In the genomic region with DNA sequence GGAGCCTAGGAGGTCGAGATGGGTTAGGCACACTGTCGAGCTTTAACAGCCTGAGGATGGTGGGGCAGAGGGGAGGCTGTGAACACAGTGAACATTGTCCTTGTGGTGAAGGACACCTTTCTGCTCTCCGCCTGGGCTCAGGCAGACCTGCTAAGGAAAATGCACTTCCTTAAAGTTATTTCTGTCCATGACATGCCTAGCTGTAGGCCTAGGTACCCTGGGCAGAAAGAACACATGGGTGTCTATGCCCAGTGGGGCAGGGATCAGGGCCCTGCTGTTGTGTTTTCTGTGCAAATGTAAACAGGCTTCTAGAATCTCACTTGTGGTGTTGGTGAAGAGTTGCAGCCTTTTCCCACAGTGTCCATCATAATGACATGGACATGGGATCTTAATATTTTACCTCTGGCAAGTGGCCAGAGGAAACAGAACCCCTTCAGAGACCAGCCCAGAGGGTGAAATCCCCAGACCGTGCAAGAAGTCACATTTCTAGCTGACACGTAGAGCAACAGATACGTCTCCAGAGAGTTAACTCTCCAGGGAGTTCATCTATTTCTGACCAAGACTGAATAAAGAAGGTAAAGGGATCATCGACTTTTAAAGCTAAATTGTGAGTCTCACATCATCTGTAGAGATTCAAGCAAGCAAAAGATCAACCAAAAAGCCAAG, we compare ENCODE assay signal across 8 cellular contexts.
DNase-seq lines count a peak whose midpoint lies in the region; ATAC-seq and TF ChIP-seq lines count a peak whose summit lies in the region.

No MANE protein-coding gene starts in this region.

- peak overlapping the region; percentile 94; the same call in 1 of the 2 replicates for H3K27ac ChIP-seq in ACC112 (ENCODE audit: low read depth, low read length)
- peak overlapping the region; percentile 95 for H3K27ac ChIP-seq in hepatocyte

- H2AFZ ChIP-seq in ACC112 (ENCODE audit: low read length, unreplicated experiment): no peak overlapping the region
- no peak overlapping the region for H2AFZ ChIP-seq in hepatocyte

- no peaks in the 10 kb centered on the region for H3K9me2 ChIP-seq in hepatocyte (replicated peaks; ENCODE audit: insufficient read depth)

- TF ChIP-seq CTCF in hepatocyte (IDR thresholded peaks at IDR 0.05; ENCODE audit: poor library complexity): no peak

- H3K4me3 ChIP-seq in ACC112 (ENCODE audit: low read depth, low read length): peak overlapping the region; percentile 60; the same call in 1 of the 2 replicates
- H3K4me3 ChIP-seq in hepatocyte: no peak overlapping the region

- H3K79me2 ChIP-seq in ACC112 (ENCODE audit: control insufficient read depth, insufficient read depth, low read length, unreplicated experiment): peaks cover 99% of the 10 kb centered on the region
- peaks cover 70% of the 10 kb centered on the region for H3K79me2 ChIP-seq in hepatocyte

- H3K4me1 ChIP-seq in ACC112 (ENCODE audit: control insufficient read depth, insufficient read depth, low read length, unreplicated experiment) (peaks cover 95% of the 10 kb centered on the region), hepatocyte (ENCODE audit: insufficient read depth) (peaks cover 68% of the 10 kb centered on the region)

- H3K36me3 ChIP-seq in ACC112 (ENCODE audit: insufficient read depth, low read length) (no peaks in the 10 kb centered on the region), hepatocyte (replicated peaks; ENCODE audit: insufficient read depth, low read depth) (no peaks in the 10 kb centered on the region)

- ATAC-seq in GM21360 (IDR thresholded peaks at IDR 0.05; ENCODE audit: unreplicated experiment): peak; percentile 73
- peak; percentile 76 for ATAC-seq in HG03460 (IDR thresholded peaks at IDR 0.05; ENCODE audit: unreplicated experiment)
- ATAC-seq in HG03045 (IDR thresholded peaks at IDR 0.05; ENCODE audit: unreplicated experiment): no peak

- H3K4me2 ChIP-seq in hepatocyte: peak overlapping the region; percentile 71

- no peaks in the 10 kb centered on the region for H4K20me1 ChIP-seq in hepatocyte (ENCODE audit: insufficient read depth, poor library complexity, severe bottlenecking)

- WGBS in hepatocyte (ENCODE audit: low lambda C conversion rate, missing lambda C conversion rate): 83% methylated on average over 7 of the region's 7 CpGs

- H3K9me3 ChIP-seq in hepatocyte (ENCODE audit: low read depth): no peaks in the 10 kb centered on the region

- H3K27me3 ChIP-seq in ACC112 (ENCODE audit: insufficient read depth, low read length) (no peaks in the 10 kb centered on the region), hepatocyte (no peaks in the 10 kb centered on the region)

- DNase-seq in hepatocyte (ENCODE audit: low spot score) (no peak), NCI-H2171 treated with DMSO at 0.1 percent for 48 hours (lab: John Stamatoyannopoulos, UW) (no peak), NCI-H2171 (lab: John Stamatoyannopoulos, UW) (no peak), NCI-H1930 (lab: John Stamatoyannopoulos, UW) (no peak)
